8 cellular contexts compared by ENCODE assay signal in genomic region chr20:35305682-35306556, GRCh38. TPM values are rescaled to one million over a fixed set of nuclear protein-coding genes. Genes with fewer than 3 reads are reported as not detected.
DNase-seq lines count a peak whose midpoint lies in the region; ATAC-seq lines count a peak whose summit lies in the region.

No MANE protein-coding gene starts in this region.

- no peaks in the 10 kb centered on the region for H3K27me3 ChIP-seq in BLaER1 treated with 17β-estradiol and CSF1 and Interleukin-3, amounts not matched to agents 10 nM and 100 nM

- H3K9me3 Mint-ChIP-seq in activated T-helper 1 cell treated with anti-CD3 and anti-CD28 coated beads, Interleukin-12 subunit alpha, Interleukin-12 subunit beta, Interleukin-2, Interleukin-4 antibody, amounts not matched to agents 30 ng/mL and 10 ng/mL and 1 ng/mL, durations not matched to agents 14 hours and 24 hours and 36 hours: no peaks in the 10 kb centered on the region

- H3K27ac Mint-ChIP-seq in activated T-helper 1 cell treated with anti-CD3 and anti-CD28 coated beads, Interleukin-12 subunit alpha, Interleukin-12 subunit beta, Interleukin-2, Interleukin-4 antibody, amounts not matched to agents 30 ng/mL and 10 ng/mL and 1 ng/mL, durations not matched to agents 14 hours and 24 hours and 36 hours: peak overlapping the region; percentile 85

- H3K9ac ChIP-seq in BLaER1 treated with 17β-estradiol and CSF1 and Interleukin-3, amounts not matched to agents 10 nM and 100 nM: peak overlapping the region in 5 of 11 experiments; percentile 14 to 64 (median 48); a peak in 9 of 22 replicates

- peaks cover 11% of the 10 kb centered on the region for H3K36me3 Mint-ChIP-seq in activated T-helper 1 cell treated with anti-CD3 and anti-CD28 coated beads, Interleukin-12 subunit alpha, Interleukin-12 subunit beta, Interleukin-2, Interleukin-4 antibody, amounts not matched to agents 30 ng/mL and 10 ng/mL and 1 ng/mL, durations not matched to agents 14 hours and 24 hours and 36 hours (ENCODE audit: low read depth)

- no peak overlapping the region; a peak in 1 of 20 replicates for H3K4me3 ChIP-seq in BLaER1 treated with 17β-estradiol and CSF1 and Interleukin-3, amounts not matched to agents 10 nM and 100 nM

- H3K4me2 ChIP-seq in BLaER1 treated with 17β-estradiol and CSF1 and Interleukin-3, amounts not matched to agents 10 nM and 100 nM: peak overlapping the region in 5 of 11 experiments; percentile 21 to 92 (median 76); a peak in 9 of 22 replicates

- H3K4me1 ChIP-seq in BLaER1 treated with 17β-estradiol and CSF1 and Interleukin-3, amounts not matched to agents 10 nM and 100 nM: peaks cover 11 to 51% (median 24%) of the 10 kb centered on the region in 10 experiments; a peak in 19 of 20 replicates

- peak overlapping the region; percentile 9 for H3K4me3 Mint-ChIP-seq in activated T-helper 1 cell treated with anti-CD3 and anti-CD28 coated beads, Interleukin-12 subunit alpha, Interleukin-12 subunit beta, Interleukin-2, Interleukin-4 antibody, amounts not matched to agents 30 ng/mL and 10 ng/mL and 1 ng/mL, durations not matched to agents 14 hours and 24 hours and 36 hours

- H3K27me3 Mint-ChIP-seq in activated T-helper 1 cell treated with anti-CD3 and anti-CD28 coated beads, Interleukin-12 subunit alpha, Interleukin-12 subunit beta, Interleukin-2, Interleukin-4 antibody, amounts not matched to agents 30 ng/mL and 10 ng/mL and 1 ng/mL, durations not matched to agents 14 hours and 24 hours and 36 hours (ENCODE audit: insufficient read depth): no peaks in the 10 kb centered on the region

- DNase-seq in NCI-H446 treated with DMSO at 0.1 percent for 48 hours (lab: John Stamatoyannopoulos, UW): peak; percentile 61
- peak; percentile 61 for DNase-seq in activated T-helper 1 cell treated with anti-CD3 and anti-CD28 coated beads, Interleukin-12 subunit alpha, Interleukin-12 subunit beta, Interleukin-2, Interleukin-4 antibody, amounts not matched to agents 30 ng/mL and 10 ng/mL and 1 ng/mL, durations not matched to agents 14 hours and 24 hours and 36 hours (ENCODE audit: low spot score)
- peak; percentile 86 for DNase-seq in glomerular endothelial cell (ENCODE audit: extremely low read depth, low read depth, low spot score)
- peak; percentile 71 to 73 for DNase-seq in stimulated activated CD4-positive, alpha-beta T cell treated with anti-CD3 and anti-CD28 coated beads, Interleukin-2, amount 100 ng/mL, for 48 hours
- DNase-seq in NCI-H1694 (lab: John Stamatoyannopoulos, UW): no peak

- intact Hi-C loops in activated T-helper 1 cell treated with anti-CD3 and anti-CD28 coated beads, Interleukin-12 subunit alpha, Interleukin-12 subunit beta, Interleukin-2, Interleukin-4 antibody, amounts not matched to agents 30 ng/mL and 10 ng/mL and 1 ng/mL, durations not matched to agents 14 hours and 24 hours and 36 hours (cut with micrococcal nuclease): loop anchor here (1.0 to 10.0 kb wide), 3 partner anchors 149 to 359 kb away; partner anchors contain the start of genes CEP250, CPNE1 and RBM12

- H3K4me1 Mint-ChIP-seq in activated T-helper 1 cell treated with anti-CD3 and anti-CD28 coated beads, Interleukin-12 subunit alpha, Interleukin-12 subunit beta, Interleukin-2, Interleukin-4 antibody, amounts not matched to agents 30 ng/mL and 10 ng/mL and 1 ng/mL, durations not matched to agents 14 hours and 24 hours and 36 hours (ENCODE audit: low read depth): peaks cover 33% of the 10 kb centered on the region

- ATAC-seq in GM19324 (IDR thresholded peaks at IDR 0.05; ENCODE audit: low FRiP score, unreplicated experiment) (no peak), HG03108 (IDR thresholded peaks at IDR 0.05; ENCODE audit: unreplicated experiment) (no peak)

- H3K27ac ChIP-seq in BLaER1 treated with 17β-estradiol and CSF1 and Interleukin-3, amounts not matched to agents 10 nM and 100 nM: peak overlapping the region in 7 of 11 experiments; percentile 13 to 87 (median 69); a peak in 12 of 22 replicates

- H4K20me1 ChIP-seq in BLaER1 treated with 17β-estradiol and CSF1 and Interleukin-3, amounts not matched to agents 10 nM and 100 nM: peaks cover 0 to 41% (median 0%) of the 10 kb centered on the region in 11 experiments; a peak in 3 of 22 replicates

- H3K36me3 ChIP-seq in BLaER1 treated with 17β-estradiol and CSF1 and Interleukin-3, amounts not matched to agents 10 nM and 100 nM: peaks cover 10 to 67% (median 43%) of the 10 kb centered on the region in 11 experiments; a peak in 20 of 22 replicates

- H3K9me3 ChIP-seq in BLaER1 treated with 17β-estradiol and CSF1 and Interleukin-3, amounts not matched to agents 10 nM and 100 nM (replicated peaks in 1 of 11): no peaks in the 10 kb centered on the region

RNA-seq across cellular contexts. Expression of gene FAM83C, which starts 13.7 kb away (rescaled TPM):
- not detected in 2 replicates for total RNA-seq in activated T-helper 1 cell treated with anti-CD3 and anti-CD28 coated beads, Interleukin-12 subunit alpha, Interleukin-12 subunit beta, Interleukin-2, Interleukin-4 antibody, amounts not matched to agents 30 ng/mL and 10 ng/mL and 1 ng/mL, durations not matched to agents 14 hours and 24 hours and 36 hours
- not detected in 2 replicates for total RNA-seq in glomerular endothelial cell

RNA-seq across cellular contexts. Expression of gene EIF6, which starts 21.3 kb away (rescaled TPM):
- 232 TPM in 2 replicates for total RNA-seq in activated T-helper 1 cell treated with anti-CD3 and anti-CD28 coated beads, Interleukin-12 subunit alpha, Interleukin-12 subunit beta, Interleukin-2, Interleukin-4 antibody, amounts not matched to agents 30 ng/mL and 10 ng/mL and 1 ng/mL, durations not matched to agents 14 hours and 24 hours and 36 hours
- total RNA-seq in glomerular endothelial cell: 169 and 200 TPM in 2 replicates

RNA-seq across cellular contexts. Expression of gene MMP24OS, which starts 28.0 kb away (rescaled TPM):
- total RNA-seq in activated T-helper 1 cell treated with anti-CD3 and anti-CD28 coated beads, Interleukin-12 subunit alpha, Interleukin-12 subunit beta, Interleukin-2, Interleukin-4 antibody, amounts not matched to agents 30 ng/mL and 10 ng/mL and 1 ng/mL, durations not matched to agents 14 hours and 24 hours and 36 hours: 25.0 and 27.0 TPM in 2 replicates
- total RNA-seq in glomerular endothelial cell: 24.0 and 31.4 TPM in 2 replicates
